In the genomic region with DNA sequence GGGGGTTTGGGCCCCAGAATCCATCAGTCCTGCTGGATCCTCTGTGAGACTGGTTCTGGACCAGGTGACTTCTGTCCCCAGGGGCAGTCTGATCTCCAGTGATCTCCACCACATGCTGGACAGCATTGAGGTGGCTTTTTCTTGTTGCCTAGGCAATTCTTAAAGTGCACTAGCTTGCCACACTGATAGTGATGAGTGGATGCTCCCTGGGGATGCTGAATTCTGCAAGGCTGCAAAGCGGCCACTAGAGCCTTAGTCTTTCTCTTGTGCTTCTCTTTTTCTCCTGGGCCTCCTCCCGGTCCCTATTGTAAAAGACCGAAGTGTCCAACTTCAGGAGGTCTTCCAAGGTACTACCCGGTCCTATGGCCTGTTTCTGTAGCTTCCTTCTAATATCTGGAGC, we compare ENCODE assay signal across 25 cellular contexts.
DNase-seq lines count a peak whose midpoint lies in the region; ATAC-seq and TF ChIP-seq lines count a peak whose summit lies in the region.
"Had no signal": no experiment of that assay in that cellular context is flagged by ENCODE, and none has a peak within 500 bp of the region (broad histone marks: within the 10 kb centered on the region; RNA-seq: fewer than 3 reads in every experiment).

No MANE protein-coding gene starts in this region.

- H3K9me3 ChIP-seq in Karpas-422 (ENCODE audit: low read length): no peaks in the 10 kb centered on the region
- peaks cover 10% of the 10 kb centered on the region for H3K9me3 ChIP-seq in endodermal cell (ENCODE audit: control insufficient read depth, low read length)
- no peaks in the 10 kb centered on the region for H3K9me3 ChIP-seq in osteoblast (ENCODE audit: low read depth, low read length)
- H3K9me3 ChIP-seq in neural progenitor cell (ENCODE audit: low read depth): no peaks in the 10 kb centered on the region
- H3K9me3 ChIP-seq in T-helper 17 cell (ENCODE audit: control insufficient read depth, low read length, poor library complexity, severe bottlenecking): no peaks in the 10 kb centered on the region

- H3K4me3 ChIP-seq in Karpas-422 (ENCODE audit: low read length) (no peak overlapping the region), endodermal cell (ENCODE audit: low read length) (no peak overlapping the region), osteoblast (ENCODE audit: insufficient read depth, low read length) (no peak overlapping the region), neural progenitor cell (no peak overlapping the region)
- H3K4me3 ChIP-seq: GM23338 had no signal

- H3K27ac Mint-ChIP-seq in endodermal cell (no peak overlapping the region), neural progenitor cell (no peak overlapping the region), T-helper 17 cell (no peak overlapping the region)
- H3K27ac Mint-ChIP-seq: B cell, GM23338, H9, T-cell had no signal

- ATAC-seq in T-helper 17 cell: no peak
- ATAC-seq: GM23338, T-cell had no signal

- H3K4me1 ChIP-seq in Karpas-422 (ENCODE audit: low read length) (no peaks in the 10 kb centered on the region), endodermal cell (ENCODE audit: control insufficient read depth, insufficient read depth, low read length) (peaks cover 17% of the 10 kb centered on the region), osteoblast (ENCODE audit: insufficient read depth, low read length) (peaks cover 11% of the 10 kb centered on the region), neural progenitor cell (peaks cover 22% of the 10 kb centered on the region)

- H3K4me2 ChIP-seq in Karpas-422 (ENCODE audit: low read depth, low read length, poor library complexity, severe bottlenecking) (no peak overlapping the region), osteoblast (ENCODE audit: insufficient read depth, low read length) (no peak overlapping the region), neural progenitor cell (no peak overlapping the region)
- H3K4me2 ChIP-seq: GM23338 had no signal

- DNase-seq in Karpas-422: peak; percentile 53
- DNase-seq in endodermal cell: no peak
- DNase-seq in osteoblast (ENCODE audit: insufficient read length, low spot score, missing footprints): peak; percentile 50
- DNase-seq in OCI-M2 (lab: John Stamatoyannopoulos, UW; ENCODE audit: unreplicated experiment): no peak
- no peak for DNase-seq in neural progenitor cell (ENCODE audit: low spot score)
- no peak for DNase-seq in T-helper 17 cell
- DNase-seq: CD8-positive, alpha-beta memory T cell; DMS 273 treated with DMSO at 0.1 percent for 48 hours; DMS79; EL; GF-D8; H9; NCI-H1105; NCI-H146; NCI-H1930; NCI-H2227 treated with DMSO at 0.1 percent for 48 hours; NCI-H526 treated with DMSO at 0.1 percent for 48 hours; RPMI8226; SHP77; T-cell had no signal

- H3K36me3 ChIP-seq in Karpas-422 (ENCODE audit: insufficient read depth, low read length) (no peaks in the 10 kb centered on the region), endodermal cell (ENCODE audit: control insufficient read depth, insufficient read depth, low read length) (no peaks in the 10 kb centered on the region), osteoblast (ENCODE audit: insufficient read depth, low read length) (no peaks in the 10 kb centered on the region), neural progenitor cell (no peaks in the 10 kb centered on the region)

- H3K27me3 Mint-ChIP-seq in endodermal cell (ENCODE audit: insufficient read depth) (peaks cover 74% of the 10 kb centered on the region), neural progenitor cell (ENCODE audit: insufficient read depth, low read depth) (no peaks in the 10 kb centered on the region), T-helper 17 cell (peaks cover 13% of the 10 kb centered on the region)
- H3K27me3 Mint-ChIP-seq: B cell, IgD-negative memory B cell had no signal

- H3K79me2 ChIP-seq in Karpas-422 (ENCODE audit: low read length) (no peaks in the 10 kb centered on the region), osteoblast (ENCODE audit: insufficient read depth, low read length) (no peaks in the 10 kb centered on the region), neural progenitor cell (ENCODE audit: low read depth) (no peaks in the 10 kb centered on the region)

- H3K27ac ChIP-seq in Karpas-422 (ENCODE audit: low read length) (no peak overlapping the region), endodermal cell (ENCODE audit: low read depth, low read length) (no peak overlapping the region), osteoblast (ENCODE audit: low read depth, low read length) (no peak overlapping the region), neural progenitor cell (no peak overlapping the region)

- no peaks in the 10 kb centered on the region for H3K27me3 ChIP-seq in Karpas-422 (ENCODE audit: low read length)
- peaks cover 49% of the 10 kb centered on the region for H3K27me3 ChIP-seq in endodermal cell (ENCODE audit: control insufficient read depth, insufficient read depth, low read length, poor library complexity, severe bottlenecking)
- peaks cover 9% of the 10 kb centered on the region for H3K27me3 ChIP-seq in osteoblast (ENCODE audit: insufficient read depth, low read length)
- no peaks in the 10 kb centered on the region for H3K27me3 ChIP-seq in neural progenitor cell

- no peak overlapping the region for H2AFZ ChIP-seq in Karpas-422 (ENCODE audit: low read length)
- H2AFZ ChIP-seq in osteoblast (ENCODE audit: low read length): no peak overlapping the region
- no peak overlapping the region for H2AFZ ChIP-seq in neural progenitor cell (replicated peaks)
- H2AFZ ChIP-seq: GM23338 had no signal

- WGBS in endodermal cell (ENCODE audit: insufficient coverage in 1 of 2, insufficient read length in 1 of 2), 2 experiments: 82 to 91% methylated on average over 2 to 4 of the region's 4 CpGs

- H3K9me2 ChIP-seq in Karpas-422 (replicated peaks; ENCODE audit: insufficient read depth, low read length): no peaks in the 10 kb centered on the region

- no peaks in the 10 kb centered on the region for H3K36me3 Mint-ChIP-seq in endodermal cell (ENCODE audit: low read depth)
- no peaks in the 10 kb centered on the region for H3K36me3 Mint-ChIP-seq in neural progenitor cell
- H3K36me3 Mint-ChIP-seq in T-helper 17 cell (ENCODE audit: low read depth): no peaks in the 10 kb centered on the region
- H3K36me3 Mint-ChIP-seq: CD14-positive monocyte; CD8-positive, alpha-beta memory T cell; IgD-negative memory B cell; T-cell had no signal

- H3K4me1 Mint-ChIP-seq in endodermal cell (peaks cover 19% of the 10 kb centered on the region), neural progenitor cell (peaks cover 26% of the 10 kb centered on the region), T-helper 17 cell (no peaks in the 10 kb centered on the region)
- H3K4me1 Mint-ChIP-seq: B cell; CD14-positive monocyte; CD8-positive, alpha-beta memory T cell; IgD-negative memory B cell; T-cell had no signal

- peak; percentile 11 for TF ChIP-seq CTCF in GM12873 (IDR thresholded peaks at IDR 0.05; ENCODE audit: insufficient read depth, low read depth, low read length, missing control alignments)
- peak; percentile 39 for TF ChIP-seq CTCF in endodermal cell (conservative IDR thresholded peaks at IDR 0.05)
- TF ChIP-seq CTCF in osteoblast (IDR thresholded peaks at IDR 0.05; ENCODE audit: extremely low read depth, low read depth, low read length): no peak
- no peak for TF ChIP-seq CTCF in neural progenitor cell (IDR thresholded peaks at IDR 0.05)

- peaks cover 13% of the 10 kb centered on the region for H3F3A ChIP-seq in neural progenitor cell (ENCODE audit: low read depth)

- H4K20me1 ChIP-seq in Karpas-422 (ENCODE audit: insufficient read depth, low read depth, low read length) (no peaks in the 10 kb centered on the region), osteoblast (ENCODE audit: insufficient read depth, low read length) (no peaks in the 10 kb centered on the region), neural progenitor cell (ENCODE audit: low read depth) (no peaks in the 10 kb centered on the region)

- no peak overlapping the region for H3K4me3 Mint-ChIP-seq in endodermal cell
- no peak overlapping the region for H3K4me3 Mint-ChIP-seq in neural progenitor cell
- H3K4me3 Mint-ChIP-seq in T-helper 17 cell: no peak overlapping the region
- H3K4me3 Mint-ChIP-seq: B cell; CD14-positive monocyte; CD8-positive, alpha-beta memory T cell; GM23338; H9; T-cell had no signal

- H3K9ac ChIP-seq in Karpas-422 (ENCODE audit: low read length) (no peak overlapping the region), endodermal cell (ENCODE audit: extremely low read depth, low read length, poor library complexity, severe bottlenecking) (no peak overlapping the region), neural progenitor cell (no peak overlapping the region)

- H3K9me3 Mint-ChIP-seq in endodermal cell: peaks cover 2% of the 10 kb centered on the region
- H3K9me3 Mint-ChIP-seq in neural progenitor cell: no peaks in the 10 kb centered on the region
- H3K9me3 Mint-ChIP-seq: CD14-positive monocyte; CD8-positive, alpha-beta memory T cell; GM23338; H9; IgD-negative memory B cell; T-cell had no signal

Comparison
In these comparisons a context has a peak if more than half of its experiments do, and no peak if none do; other contexts are left out.
1. CTCF ChIP-seq: peak in GM12873 (single experiment) and endodermal cell (single experiment); none in osteoblast (single experiment) and neural progenitor cell (single experiment).
2. DNase-seq: peak in Karpas-422 (single experiment) and osteoblast (single experiment); none in endodermal cell (single experiment), OCI-M2 (single experiment), neural progenitor cell (single experiment) and T-helper 17 cell (0 of 3).